Comparison of ENCODE assay signal across 10 cellular contexts in genomic region chr18:457120-457519, GRCh38. TPM values are rescaled to one million over a fixed set of nuclear protein-coding genes. Genes with fewer than 3 reads are reported as not detected.
A peak's percentile ranks its signal among the peaks of the same experiment; 100 is the strongest.
DNase-seq lines count a peak whose midpoint lies in the region; ATAC-seq and TF ChIP-seq lines count a peak whose summit lies in the region.
"Had no signal": no experiment of that assay in that cellular context is flagged by ENCODE, and none has a peak within 500 bp of the region (broad histone marks: within the 10 kb centered on the region; RNA-seq: fewer than 3 reads in every experiment).

No MANE protein-coding gene starts in this region.

- DNase-seq in ELF-1 (ENCODE audit: low read depth, low spot score) (peak; percentile 68), SJSA1 (ENCODE audit: low read depth in 1 of 2, low spot score in 2 of 2) (peak; percentile 53 to 56), retinal pigment epithelial cell (ENCODE audit: low read depth) (peak; percentile 76), KG1 (lab: John Stamatoyannopoulos, UW) (no peak), NCI-H1436 treated with DMSO at 0.1 percent for 48 hours (lab: John Stamatoyannopoulos, UW) (no peak)
- DNase-seq in natural killer cell treated with Interleukin-12 subunit alpha and Interleukin-12 subunit beta and Interleukin-15 and Interleukin-18, amount 100 ng/mL, for 72 hours (ENCODE audit: low spot score), result no peak
- DNase-seq in effector CD8-positive, alpha-beta T cell (lab: John Stamatoyannopoulos, UW), result no peak
- DNase-seq: T-cell had no signal

- H3K9me3 Mint-ChIP-seq in natural killer cell treated with Interleukin-12 subunit alpha and Interleukin-12 subunit beta and Interleukin-15 and Interleukin-18, amount 100 ng/mL, for 72 hours, result no peaks in the 10 kb centered on the region
- H3K9me3 Mint-ChIP-seq: central memory CD8-positive, alpha-beta T cell had no signal

- H3K27me3 ChIP-seq in SJSA1 (replicated peaks) (no peaks in the 10 kb centered on the region), gastroesophageal sphincter (no peaks in the 10 kb centered on the region)

- TF ChIP-seq EP300 in gastroesophageal sphincter (IDR thresholded peaks at IDR 0.05), result no peak

- H3K4me1 Mint-ChIP-seq in natural killer cell treated with Interleukin-12 subunit alpha and Interleukin-12 subunit beta and Interleukin-15 and Interleukin-18, amount 100 ng/mL, for 72 hours (ENCODE audit: low read depth in 2 of 2), result no peaks in the 10 kb centered on the region
- H3K4me1 Mint-ChIP-seq: central memory CD8-positive, alpha-beta T cell; T-cell had no signal

- H3K36me3 ChIP-seq in SJSA1 (no peaks in the 10 kb centered on the region; the same call in 1 of the 2 replicates), gastroesophageal sphincter (no peaks in the 10 kb centered on the region)

- WGBS in gastroesophageal sphincter (ENCODE audit: low coverage in 1 of 2), 2 donors, result 0% methylated on average over 4 of the region's 9 CpGs; no CpG with 5 or more reads in 1 of the 2 donors

- peaks cover 4% of the 10 kb centered on the region for H3K36me3 Mint-ChIP-seq in natural killer cell treated with Interleukin-12 subunit alpha and Interleukin-12 subunit beta and Interleukin-15 and Interleukin-18, amount 100 ng/mL, for 72 hours
- H3K36me3 Mint-ChIP-seq: T-cell had no signal

- H3K4me3 ChIP-seq in SJSA1 (no peak overlapping the region), gastroesophageal sphincter (peak overlapping the region; percentile 22 to 42), retinal pigment epithelial cell (ENCODE audit: low read length) (no peak overlapping the region)

- H3K27ac ChIP-seq in SJSA1 (peak overlapping the region; percentile 8; the same call in 1 of the 2 replicates), gastroesophageal sphincter (peak overlapping the region; percentile 76 to 89 (median 82))

- no peak overlapping the region for H3K4me3 Mint-ChIP-seq in natural killer cell treated with Interleukin-12 subunit alpha and Interleukin-12 subunit beta and Interleukin-15 and Interleukin-18, amount 100 ng/mL, for 72 hours
- H3K4me3 Mint-ChIP-seq: central memory CD8-positive, alpha-beta T cell; T-cell had no signal

- peaks cover 5 to 41% of the 10 kb centered on the region in 2 donors for H3K27me3 Mint-ChIP-seq in natural killer cell treated with Interleukin-12 subunit alpha and Interleukin-12 subunit beta and Interleukin-15 and Interleukin-18, amount 100 ng/mL, for 72 hours

- TF ChIP-seq POLR2A in gastroesophageal sphincter (IDR thresholded peaks at IDR 0.05), result peak in 1 of 2 donors; percentile 20

- TF ChIP-seq CTCF in gastroesophageal sphincter (IDR thresholded peaks at IDR 0.05) (no peak), retinal pigment epithelial cell (conservative IDR thresholded peaks at IDR 0.05; ENCODE audit: low read depth, low read length) (no peak)

- peak; percentile 79 for ATAC-seq in gastroesophageal sphincter
- ATAC-seq in natural killer cell treated with Interleukin-12 subunit alpha and Interleukin-12 subunit beta and Interleukin-15 and Interleukin-18, amount 100 ng/mL, for 72 hours, result no peak
- ATAC-seq: T-cell had no signal

- H3K4me1 ChIP-seq in SJSA1 (replicated peaks) (peaks cover 22% of the 10 kb centered on the region), gastroesophageal sphincter (peaks cover 7 to 50% (median 11%) of the 10 kb centered on the region in 3 donors)

- H3K9me3 ChIP-seq in SJSA1 (replicated peaks) (0 out of 2 replicates have a peak, but pooled peaks cover under 1% of the 10 kb centered on the region), gastroesophageal sphincter (peaks cover 0 to 4% (median 0%) of the 10 kb centered on the region in 3 donors)

- H3K27ac Mint-ChIP-seq in natural killer cell treated with Interleukin-12 subunit alpha and Interleukin-12 subunit beta and Interleukin-15 and Interleukin-18, amount 100 ng/mL, for 72 hours, result no peak overlapping the region
- H3K27ac Mint-ChIP-seq: T-cell had no signal

RNA-seq across cellular contexts. Expression of gene COLEC12, which starts 43.4 kb away (rescaled TPM):
- total RNA-seq in SJSA1 (2014; rRNA removed; shearing (Covaris generic)), result 58.8 and 111 TPM in 2 replicates
- total RNA-seq in gastroesophageal sphincter, result 10 to 100 TPM; 21.2 to 40.1 (median 37.1) TPM
- total RNA-seq in natural killer cell treated with Interleukin-12 subunit alpha and Interleukin-12 subunit beta and Interleukin-15 and Interleukin-18, amount 100 ng/mL, for 72 hours, result not detected

Comparison
In these comparisons a context has a peak if more than half of its experiments do, and no peak if none do; other contexts are left out.
1. DNase-seq: peak in ELF-1 (single experiment), SJSA1 (2 of 2) and retinal pigment epithelial cell (single experiment); none in natural killer cell treated with Interleukin-12 subunit alpha and Interleukin-12 subunit beta and Interleukin-15 and Interleukin-18, amount 100 ng/mL, for 72 hours (single experiment), KG1 (single experiment), NCI-H1436 treated with DMSO at 0.1 percent for 48 hours (single experiment) and effector CD8-positive, alpha-beta T cell (single experiment).
2. H3K4me3 ChIP-seq: peak in gastroesophageal sphincter (2 of 2); none in SJSA1 (single experiment) and retinal pigment epithelial cell (single experiment).
3. RNA of gene COLEC12, which starts 43.4 kb away (total RNA-seq): 58.8 to 111 TPM in SJSA1 and 21.2 to 40.1 TPM in gastroesophageal sphincter; not detected in natural killer cell treated with Interleukin-12 subunit alpha and Interleukin-12 subunit beta and Interleukin-15 and Interleukin-18, amount 100 ng/mL, for 72 hours; every median in the first group is over 10 times any median in the second.